ENCODE assay signal across 11 cellular contexts in the genomic region with DNA sequence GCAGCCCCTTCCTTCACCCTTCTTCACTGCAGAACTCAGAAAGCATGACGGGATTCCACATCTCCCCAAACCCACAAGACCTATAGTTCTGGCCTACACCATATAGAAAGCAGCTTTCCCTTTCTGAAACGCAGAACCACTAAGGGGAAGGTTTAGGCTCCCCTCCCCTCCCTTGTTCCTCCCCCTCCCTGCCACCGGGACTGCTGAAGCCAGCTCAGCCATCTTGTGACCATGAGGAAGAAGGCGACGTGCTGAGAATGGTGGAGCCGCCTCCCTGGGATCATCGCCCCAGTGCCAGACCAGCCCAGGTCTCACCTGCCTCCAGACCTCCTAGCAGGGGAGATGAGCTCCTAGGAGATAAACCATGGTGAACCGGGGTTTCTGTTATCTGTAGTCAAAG. TPM values are rescaled to one million over a fixed set of nuclear protein-coding genes. Genes with fewer than 3 reads are reported as not detected.
DNase-seq lines count a peak whose midpoint lies in the region; ATAC-seq and TF ChIP-seq lines count a peak whose summit lies in the region.
"Had no signal": no experiment of that assay in that cellular context is flagged by ENCODE, and none has a peak within 500 bp of the region (broad histone marks: within the 10 kb centered on the region; RNA-seq: fewer than 3 reads in every experiment).

No MANE protein-coding gene starts in this region.

- H3K36me3 Mint-ChIP-seq in activated CD8-positive, alpha-beta T cell treated with anti-CD3 and anti-CD28 coated beads for 36 hours (ENCODE audit: low read depth), result peaks cover 38% of the 10 kb centered on the region
- peaks cover 42% of the 10 kb centered on the region for H3K36me3 Mint-ChIP-seq in activated CD8-positive, alpha-beta T cell treated with anti-CD3 and anti-CD28 coated beads, Interleukin-2, amount 10 ng/mL, durations not matched to agents 7 days and 5 days (ENCODE audit: low read depth)
- H3K36me3 Mint-ChIP-seq in naive B cell, result peaks cover 15 to 25% of the 10 kb centered on the region in 2 donors

- peaks cover 18% of the 10 kb centered on the region for H3K4me1 Mint-ChIP-seq in activated CD8-positive, alpha-beta T cell treated with anti-CD3 and anti-CD28 coated beads for 36 hours (ENCODE audit: low read depth)
- H3K4me1 Mint-ChIP-seq in activated CD8-positive, alpha-beta T cell treated with anti-CD3 and anti-CD28 coated beads, Interleukin-2, amount 10 ng/mL, durations not matched to agents 7 days and 5 days (ENCODE audit: low read depth), result peaks cover 14% of the 10 kb centered on the region
- H3K4me1 Mint-ChIP-seq in naive B cell, result peaks cover 10 to 28% (median 18%) of the 10 kb centered on the region in 3 donors

- POLR2A ChIA-PET in activated CD8-positive, alpha-beta T cell treated with anti-CD3 and anti-CD28 coated beads for 36 hours (lab: Charles Lee), result interaction anchor here (0.8 to 1.6 kb wide), 6 partner anchors 7 to 105 kb away, joined by 3 to 9 read pairs (median 4); no protein-coding TSS in a partner anchor
- POLR2A ChIA-PET in activated CD8-positive, alpha-beta T cell treated with anti-CD3 and anti-CD28 coated beads, Interleukin-2, amount 10 ng/mL, durations not matched to agents 7 days and 5 days (lab: Charles Lee), result interaction anchor here (0.7 to 1.2 kb wide), 4 partner anchors 11 to 48 kb away, joined by 3 to 7 read pairs (median 4); partner anchors contain the start of gene NQO2

- in situ Hi-C loops in transverse colon (cut with MboI; ENCODE audit: low pct_ligation_motif_present in 1 of 4, low pct_unique_long_range_greater_than_20kb in 1 of 4, low sequenced_read_pairs in 3 of 4), result no loop called here

- no peaks in the 10 kb centered on the region for H3K27me3 ChIP-seq in endocrine pancreas (ENCODE audit: control insufficient read depth, insufficient read depth, low read length)
- H3K27me3 ChIP-seq in transverse colon, result no peaks in the 10 kb centered on the region

- H3K27me3 Mint-ChIP-seq in activated CD8-positive, alpha-beta T cell treated with anti-CD3 and anti-CD28 coated beads for 36 hours, result no peaks in the 10 kb centered on the region
- no peaks in the 10 kb centered on the region for H3K27me3 Mint-ChIP-seq in activated CD8-positive, alpha-beta T cell treated with anti-CD3 and anti-CD28 coated beads, Interleukin-2, amount 10 ng/mL, durations not matched to agents 7 days and 5 days (ENCODE audit: low read depth)
- H3K27me3 Mint-ChIP-seq in naive B cell, result no peaks in the 10 kb centered on the region

- no peak for TF ChIP-seq CTCF in activated CD8-positive, alpha-beta T cell treated with anti-CD3 and anti-CD28 coated beads for 36 hours (IDR thresholded peaks at IDR 0.05)
- no peak for TF ChIP-seq CTCF in transverse colon (IDR thresholded peaks at IDR 0.05)

- H3K9me3 Mint-ChIP-seq in activated CD8-positive, alpha-beta T cell treated with anti-CD3 and anti-CD28 coated beads for 36 hours, result no peaks in the 10 kb centered on the region
- no peaks in the 10 kb centered on the region for H3K9me3 Mint-ChIP-seq in activated CD8-positive, alpha-beta T cell treated with anti-CD3 and anti-CD28 coated beads, Interleukin-2, amount 10 ng/mL, durations not matched to agents 7 days and 5 days (ENCODE audit: insufficient read depth)
- no peaks in the 10 kb centered on the region for H3K9me3 Mint-ChIP-seq in naive B cell

- no peak for DNase-seq in activated CD8-positive, alpha-beta T cell treated with anti-CD3 and anti-CD28 coated beads for 36 hours
- no peak for DNase-seq in activated CD8-positive, alpha-beta T cell treated with anti-CD3 and anti-CD28 coated beads, Interleukin-2, amount 10 ng/mL, durations not matched to agents 7 days and 5 days
- DNase-seq in naive B cell (peak; percentile 30), transverse colon (no peak)
- no peak for DNase-seq in effector CD8-positive, alpha-beta T cell (lab: John Stamatoyannopoulos, UW)
- DNase-seq: DMS79, NCI-H446 treated with DMSO at 0.1 percent for 48 hours, SK-N-SH had no signal

- H3K9ac ChIP-seq in endocrine pancreas (ENCODE audit: control insufficient read depth, insufficient read depth, low read length), result peak overlapping the region; percentile 56
- H3K9ac ChIP-seq: SK-N-SH had no signal

- peak overlapping the region; percentile 38 for H3K27ac Mint-ChIP-seq in activated CD8-positive, alpha-beta T cell treated with anti-CD3 and anti-CD28 coated beads for 36 hours
- H3K27ac Mint-ChIP-seq in activated CD8-positive, alpha-beta T cell treated with anti-CD3 and anti-CD28 coated beads, Interleukin-2, amount 10 ng/mL, durations not matched to agents 7 days and 5 days, result no peak overlapping the region
- peak overlapping the region in 5 of 6 donors; percentile 76 to 93 (median 84) for H3K27ac Mint-ChIP-seq in naive B cell

- H3K4me3 Mint-ChIP-seq in activated CD8-positive, alpha-beta T cell treated with anti-CD3 and anti-CD28 coated beads for 36 hours, result no peak overlapping the region
- H3K4me3 Mint-ChIP-seq in activated CD8-positive, alpha-beta T cell treated with anti-CD3 and anti-CD28 coated beads, Interleukin-2, amount 10 ng/mL, durations not matched to agents 7 days and 5 days, result no peak overlapping the region
- peak overlapping the region in 5 of 8 donors; percentile 18 to 83 (median 41) for H3K4me3 Mint-ChIP-seq in naive B cell

- H3K27ac ChIP-seq in transverse colon, result peak overlapping the region; percentile 75 to 81 (median 76)

- no peak for TF ChIP-seq EP300 in transverse colon (IDR thresholded peaks at IDR 0.05; ENCODE audit: low read depth)

- intact Hi-C loops in activated CD8-positive, alpha-beta T cell treated with anti-CD3 and anti-CD28 coated beads for 36 hours (cut with micrococcal nuclease), result no loop called here
- intact Hi-C loops in transverse colon (cut with DNase I; ENCODE audit: low total_unique reads), result loop anchor here (5.0 kb wide), 1 partner anchor 36 kb away; no protein-coding TSS in a partner anchor

- no peak for TF ChIP-seq POLR2A in transverse colon (IDR thresholded peaks at IDR 0.05)

- H3K36me3 ChIP-seq in endocrine pancreas (ENCODE audit: control insufficient read depth, insufficient read depth, low read length), result no peaks in the 10 kb centered on the region
- peaks cover 0 to 29% (median 7%) of the 10 kb centered on the region in 4 donors for H3K36me3 ChIP-seq in transverse colon

- 78 to 80% methylated on average over 3 to 8 of the region's 8 CpGs for WGBS in transverse colon (ENCODE audit: low coverage in 1 of 2), 2 donors

- CTCF ChIA-PET in activated CD8-positive, alpha-beta T cell treated with anti-CD3 and anti-CD28 coated beads for 36 hours (lab: Charles Lee), result interaction anchor here (0.7 to 5.3 kb wide), 39 partner anchors 9 to 201 kb away, joined by 3 to 85 read pairs (median 5); partner anchors contain the start of genes MYLK4, SERPINB1 and SERPINB6
- CTCF ChIA-PET in activated CD8-positive, alpha-beta T cell treated with anti-CD3 and anti-CD28 coated beads, Interleukin-2, amount 10 ng/mL, durations not matched to agents 7 days and 5 days (lab: Charles Lee), result interaction anchor here (0.8 to 7.6 kb wide), 42 partner anchors 9 to 201 kb away, joined by 3 to 95 read pairs (median 6); partner anchors contain the start of genes MYLK4, SERPINB1 and SERPINB6

- H3K9me3 ChIP-seq in endocrine pancreas (ENCODE audit: control insufficient read depth, low read length), result no peaks in the 10 kb centered on the region
- H3K9me3 ChIP-seq in transverse colon, result no peaks in the 10 kb centered on the region
- H3K9me3 ChIP-seq: SK-N-SH had no signal

- H3K4me3 ChIP-seq in endocrine pancreas (ENCODE audit: control insufficient read depth, insufficient read depth, low read length) (no peak overlapping the region), transverse colon (no peak overlapping the region)

- ATAC-seq in activated CD8-positive, alpha-beta T cell treated with anti-CD3 and anti-CD28 coated beads for 36 hours, result no peak
- ATAC-seq in activated CD8-positive, alpha-beta T cell treated with anti-CD3 and anti-CD28 coated beads, Interleukin-2, amount 10 ng/mL, durations not matched to agents 7 days and 5 days, result no peak
- peak in 1 of 2 donors; percentile 68 for ATAC-seq in naive B cell (ENCODE audit: low read depth in 2 of 2)
- no peak for ATAC-seq in HG02885 (IDR thresholded peaks at IDR 0.05; ENCODE audit: poor library complexity, unreplicated experiment)
- ATAC-seq in HG02798 (IDR thresholded peaks at IDR 0.05; ENCODE audit: poor library complexity, unreplicated experiment), result no peak

- H3K4me1 ChIP-seq in endocrine pancreas (ENCODE audit: control insufficient read depth, insufficient read depth, low read length) (no peaks in the 10 kb centered on the region), transverse colon (peaks cover 0 to 15% (median 6%) of the 10 kb centered on the region in 4 donors)

RNA-seq across cellular contexts. Expression of gene SERPINB6, which starts 19.6 kb away (rescaled TPM):
- total RNA-seq in activated CD8-positive, alpha-beta T cell treated with anti-CD3 and anti-CD28 coated beads for 36 hours, result 10 to 100 TPM; 52.2 to 53.8 TPM
- total RNA-seq in activated CD8-positive, alpha-beta T cell treated with anti-CD3 and anti-CD28 coated beads, Interleukin-2, amount 10 ng/mL, durations not matched to agents 7 days and 5 days, result 10 to 100 TPM; 51.0 to 52.8 TPM
- polyA plus RNA-seq in naive B cell (ENCODE audit: low read depth in 6 of 6), result 10 to 100 TPM; 30.2 to 90.6 (median 71.2) TPM
- total RNA-seq in transverse colon, result 100 to 1,000 TPM; 134 to 276 (median 170) TPM

RNA-seq across cellular contexts. Expression of gene NQO2, which starts 48.0 kb away (rescaled TPM):
- total RNA-seq in activated CD8-positive, alpha-beta T cell treated with anti-CD3 and anti-CD28 coated beads for 36 hours, result 10 to 100 TPM; 23.8 to 24.7 TPM
- 10 to 100 TPM; 21.2 to 21.4 TPM for total RNA-seq in activated CD8-positive, alpha-beta T cell treated with anti-CD3 and anti-CD28 coated beads, Interleukin-2, amount 10 ng/mL, durations not matched to agents 7 days and 5 days
- 10 to 100 TPM in 4 of 6 donors, 1 to 10 TPM in 2; 8.0 to 23.2 (median 14.3) TPM for polyA plus RNA-seq in naive B cell (ENCODE audit: low read depth in 6 of 6)
- total RNA-seq in transverse colon, result 1 to 10 TPM in 3 of 4 donors, under 1 TPM in 1; 1.00 to 9.7 (median 7.2) TPM

RNA-seq across cellular contexts. Expression of gene SERPINB9, which starts 48.6 kb away (rescaled TPM):
- total RNA-seq in activated CD8-positive, alpha-beta T cell treated with anti-CD3 and anti-CD28 coated beads for 36 hours, result 10 to 100 TPM; 65.7 to 70.3 TPM
- total RNA-seq in activated CD8-positive, alpha-beta T cell treated with anti-CD3 and anti-CD28 coated beads, Interleukin-2, amount 10 ng/mL, durations not matched to agents 7 days and 5 days, result 10 to 100 TPM; 36.9 to 38.1 TPM
- polyA plus RNA-seq in naive B cell (ENCODE audit: low read depth in 6 of 6), result 10 to 100 TPM; 18.2 to 35.2 (median 27.7) TPM
- 1 to 10 TPM; 1.4 to 8.7 (median 6.1) TPM for total RNA-seq in transverse colon

Comparison
In these comparisons a context has a peak if more than half of its experiments do, and no peak if none do; other contexts are left out.
1. H3K4me3 Mint-ChIP-seq: peak in naive B cell (5 of 8); none in activated CD8-positive, alpha-beta T cell treated with anti-CD3 and anti-CD28 coated beads for 36 hours (single experiment) and activated CD8-positive, alpha-beta T cell treated with anti-CD3 and anti-CD28 coated beads, Interleukin-2, amount 10 ng/mL, durations not matched to agents 7 days and 5 days (single experiment).